ENCODE assay signal across 19 cellular contexts in the genomic region with DNA sequence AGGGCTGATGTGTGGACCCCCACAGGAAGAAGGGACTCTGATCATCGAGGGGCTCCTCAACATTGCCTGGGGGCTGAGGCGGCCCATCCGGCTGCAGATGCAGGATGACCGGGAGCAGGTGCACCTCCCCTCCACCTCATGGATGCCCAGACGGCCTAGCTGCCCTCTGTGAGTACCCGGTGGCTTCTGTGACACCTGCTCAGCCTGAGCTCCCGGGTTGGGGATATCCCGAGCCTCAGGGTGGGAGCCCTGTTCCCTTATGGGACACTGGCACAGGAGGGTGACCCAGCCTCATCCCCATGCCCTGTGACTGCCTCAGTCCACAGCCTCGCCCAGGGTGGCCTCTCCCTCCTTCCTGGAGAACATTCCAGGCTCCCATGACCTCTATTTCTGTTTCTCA. TPM values are rescaled to one million over a fixed set of nuclear protein-coding genes. Genes with fewer than 3 reads are reported as not detected.
DNase-seq lines count a peak whose midpoint lies in the region; ATAC-seq, FAIRE-seq and TF ChIP-seq lines count a peak whose summit lies in the region.
"Had no signal": no experiment of that assay in that cellular context is flagged by ENCODE, and none has a peak within 500 bp of the region (broad histone marks: within the 10 kb centered on the region; RNA-seq: fewer than 3 reads in every experiment).

No MANE protein-coding gene starts in this region.

- peak overlapping the region; percentile 100 for H3K27ac Mint-ChIP-seq in Calu3 (ENCODE audit: unreplicated experiment)
- H3K27ac Mint-ChIP-seq: activated CD8-positive, alpha-beta T cell treated with anti-CD3 and anti-CD28 coated beads, Interleukin-2, amount 10 ng/mL, durations not matched to agents 7 days and 5 days; endodermal cell had no signal

- H3K9me3 Mint-ChIP-seq in Calu3 (ENCODE audit: low read depth, unreplicated experiment): no peaks in the 10 kb centered on the region
- H3K9me3 Mint-ChIP-seq: endodermal cell had no signal

- H3K4me3 ChIP-seq in mammary epithelial cell (replicated peaks in 1 of 3; ENCODE audit: insufficient read depth in 1 of 3, low read depth in 2 of 3, low read length in 3 of 3) (no peak overlapping the region), liver (ENCODE audit: low read depth in 1 of 3, low read length in 3 of 3) (no peak overlapping the region), skeletal muscle tissue (ENCODE audit: low read length in 3 of 3) (peak overlapping the region in 1 of 3 donors; percentile 41)
- H3K4me3 ChIP-seq: SK-N-MC, smooth muscle cell had no signal

- DNase-seq in Calu3: no peak
- DNase-seq in mammary epithelial cell: no peak
- no peak for DNase-seq in GM12892 (ENCODE audit: insufficient read length)
- no peak for DNase-seq in NCI-H2029 (lab: John Stamatoyannopoulos, UW)
- no peak for DNase-seq in SHP77 (lab: John Stamatoyannopoulos, UW)
- DNase-seq: activated CD8-positive, alpha-beta T cell treated with anti-CD3 and anti-CD28 coated beads, Interleukin-2, amount 10 ng/mL, durations not matched to agents 7 days and 5 days; activated effector memory CD4-positive, alpha-beta T cell treated with Interleukin-2 at 50 U/mL for 16 hours; AML-193; DMS 273 treated with DMSO at 0.1 percent for 48 hours; islet precursor cell; NCI-H2029 treated with DMSO at 0.1 percent for 48 hours had no signal

- H3K4me1 ChIP-seq in mammary epithelial cell (ENCODE audit: insufficient read depth, low read length) (peaks cover 45% of the 10 kb centered on the region), liver (ENCODE audit: control insufficient read depth in 4 of 4, insufficient read depth in 4 of 4, low read length in 3 of 4) (peaks cover 27 to 40% (median 34%) of the 10 kb centered on the region in 4 donors), skeletal muscle tissue (ENCODE audit: control insufficient read depth in 3 of 3, insufficient read depth in 3 of 3, low read length in 3 of 3) (peaks cover 53 to 65% (median 58%) of the 10 kb centered on the region in 3 donors)

- no peaks in the 10 kb centered on the region for H3K27me3 ChIP-seq in mammary epithelial cell (ENCODE audit: insufficient read depth, low read length)
- H3K27me3 ChIP-seq in liver (ENCODE audit: control insufficient read depth in 4 of 4, insufficient read depth in 4 of 4, low read length in 3 of 4): no peaks in the 10 kb centered on the region
- no peaks in the 10 kb centered on the region for H3K27me3 ChIP-seq in skeletal muscle tissue (ENCODE audit: control insufficient read depth in 3 of 3, insufficient read depth in 3 of 3, low read length in 3 of 3)
- H3K27me3 ChIP-seq: brain microvascular endothelial cell had no signal

- no peak for FAIRE-seq in GM12892 (lab: Jason Lieb, UNC)
- FAIRE-seq: TTC549 had no signal

- intact Hi-C loops in Calu3 (cut with micrococcal nuclease; ENCODE audit: unreplicated experiment) (no loop called here), mammary epithelial cell (cut with micrococcal nuclease) (no loop called here)

- peaks cover 39% of the 10 kb centered on the region for H3K36me3 Mint-ChIP-seq in Calu3 (ENCODE audit: insufficient read depth, unreplicated experiment)

- H2AFZ ChIP-seq in mammary epithelial cell (ENCODE audit: low read depth, low read length): no peak overlapping the region

- H4K20me1 ChIP-seq in mammary epithelial cell (ENCODE audit: insufficient read depth, low read length): no peaks in the 10 kb centered on the region

- H3K4me3 Mint-ChIP-seq in Calu3 (ENCODE audit: low read depth, unreplicated experiment): peak overlapping the region; percentile 65
- H3K4me3 Mint-ChIP-seq: activated CD8-positive, alpha-beta T cell treated with anti-CD3 and anti-CD28 coated beads, Interleukin-2, amount 10 ng/mL, durations not matched to agents 7 days and 5 days; endodermal cell had no signal

- H3K27ac ChIP-seq in mammary epithelial cell (ENCODE audit: insufficient read depth, low read depth, low read length) (peak overlapping the region; percentile 95), liver (ENCODE audit: low read depth in 1 of 2, low read length in 2 of 2) (peak overlapping the region; percentile 91 to 94), skeletal muscle tissue (ENCODE audit: low read depth, low read length) (peak overlapping the region; percentile 81)
- H3K27ac ChIP-seq: SK-N-MC had no signal

- peak overlapping the region; percentile 74 for H3K4me2 ChIP-seq in mammary epithelial cell (ENCODE audit: insufficient read depth, low read depth, low read length)

- in situ Hi-C loops in mammary epithelial cell (cut with MboI; ENCODE audit: low sequenced_read_pairs in 2 of 2): no loop called here

- H3K9ac ChIP-seq in mammary epithelial cell (ENCODE audit: insufficient read depth, low read length): no peak overlapping the region
- H3K9ac ChIP-seq in liver (ENCODE audit: low read depth in 1 of 2, low read length in 2 of 2): no peak overlapping the region
- peak overlapping the region in 2 of 3 donors; percentile 17 to 75 for H3K9ac ChIP-seq in skeletal muscle tissue (ENCODE audit: low read depth in 1 of 3, low read length in 3 of 3)

- peaks cover 11% of the 10 kb centered on the region for H3K79me2 ChIP-seq in mammary epithelial cell (ENCODE audit: insufficient read depth, low read length)

- no peak for TF ChIP-seq RAD21 in liver (IDR thresholded peaks at IDR 0.05)

- BruUV-seq in Calu3 (replicated peaks; lab: Mats Ljungman, UMichigan) (no TSS peak), mammary epithelial cell (replicated peaks; lab: Mats Ljungman, UMichigan) (no TSS peak)

- no peak for TF ChIP-seq POLR2A in GM12892 (IDR thresholded peaks at IDR 0.05; ENCODE audit: low read depth, low read length)

- H3K9me3 ChIP-seq in mammary epithelial cell (replicated peaks; ENCODE audit: insufficient read depth, low read length) (no peaks in the 10 kb centered on the region), liver (ENCODE audit: control insufficient read depth in 4 of 4, low read length in 3 of 4) (no peaks in the 10 kb centered on the region), skeletal muscle tissue (ENCODE audit: control insufficient read depth in 3 of 3, low read length in 3 of 3) (no peaks in the 10 kb centered on the region)

- CTCF ChIA-PET in Calu3 (lab: Charles Lee) (interaction anchor here (2.3 to 4.7 kb wide), 2 partner anchors 19 to 49 kb away, joined by 7 to 28 read pairs; no protein-coding TSS in a partner anchor), mammary epithelial cell (lab: Charles Lee; ENCODE audit: low non-redundant PET) (no interaction called here)

- no peak for TF ChIP-seq CTCF in Calu3 (IDR thresholded peaks at IDR 0.05; ENCODE audit: unreplicated experiment)
- no peak for TF ChIP-seq CTCF in mammary epithelial cell (conservative IDR thresholded peaks at IDR 0.05 in 1 of 2, IDR thresholded peaks at IDR 0.05 in 1 of 2; ENCODE audit: extremely low read depth in 1 of 2, insufficient read depth in 1 of 2, low read depth in 1 of 2, low read length in 2 of 2)
- TF ChIP-seq CTCF in liver (IDR thresholded peaks at IDR 0.05; ENCODE audit: low read depth, low read length, missing input control): no peak

- no peak for ATAC-seq in HG02885 (IDR thresholded peaks at IDR 0.05; ENCODE audit: poor library complexity, unreplicated experiment)
- ATAC-seq: activated CD8-positive, alpha-beta T cell treated with anti-CD3 and anti-CD28 coated beads, Interleukin-2, amount 10 ng/mL, durations not matched to agents 7 days and 5 days had no signal

- H3K36me3 ChIP-seq in mammary epithelial cell (ENCODE audit: insufficient read depth, low read length) (no peaks in the 10 kb centered on the region), liver (ENCODE audit: control insufficient read depth in 4 of 4, insufficient read depth in 3 of 4, low read depth in 1 of 4, low read length in 3 of 4) (peaks cover 0 to under 1% (median 0%) of the 10 kb centered on the region in 4 donors), skeletal muscle tissue (ENCODE audit: control insufficient read depth in 3 of 3, insufficient read depth in 3 of 3, low read length in 3 of 3) (peaks cover 24 to 34% (median 30%) of the 10 kb centered on the region in 3 donors)
- H3K36me3 ChIP-seq: brain microvascular endothelial cell had no signal

- H3K27me3 Mint-ChIP-seq in Calu3 (ENCODE audit: unreplicated experiment): no peaks in the 10 kb centered on the region

- H3K4me1 Mint-ChIP-seq in Calu3 (ENCODE audit: low read depth, unreplicated experiment): peaks cover 59% of the 10 kb centered on the region

- dilution Hi-C loops in mammary epithelial cell (cut with HindIII; ENCODE audit: low sequenced_read_pairs): no loop called here

- 93% methylated on average over 7 of the region's 9 CpGs for WGBS in mammary epithelial cell (ENCODE audit: low coverage, missing lambda C conversion rate)
- 94% methylated on average over 9 of the region's 9 CpGs for WGBS in liver

TF ChIP-seq in liver, 16 proteins besides CTCF, POLR2A, EP300 and RAD21 (continues in another document):
- TF ChIP-seq YY1 (IDR thresholded peaks at IDR 0.05): no peak

RNA-seq across cellular contexts. Expression of gene DEPP1, which starts 3.9 kb away (rescaled TPM):
- 11.1 and 16.5 TPM in 2 replicates for total RNA-seq in Calu3 (2022)
- total RNA-seq in mammary epithelial cell: 10 to 100 TPM; 25.0 to 45.6 TPM
- polyA plus RNA-seq in mammary epithelial cell: 139 TPM
- 230 TPM for polyA minus RNA-seq in mammary epithelial cell
- 10 to 100 TPM; 10.7 to 33.4 TPM for total RNA-seq in liver
- 10 to 100 TPM; 33.5 to 79.3 TPM for polyA plus RNA-seq in liver
- 12.5 TPM for total RNA-seq in skeletal muscle tissue
- 4.2 TPM for polyA plus RNA-seq in GM12892 (2012; ENCODE audit: missing spikeins)
- total RNA-seq: activated CD8-positive, alpha-beta T cell treated with anti-CD3 and anti-CD28 coated beads, Interleukin-2, amount 10 ng/mL, durations not matched to agents 7 days and 5 days had no signal

RNA-seq across cellular contexts. Expression of gene ZNF22, which starts 18.2 kb away (rescaled TPM):
- 10.8 and 11.9 TPM in 2 replicates for total RNA-seq in Calu3 (2022)
- total RNA-seq in mammary epithelial cell: 1 to 10 TPM; 7.2 to 7.7 TPM
- polyA plus RNA-seq in mammary epithelial cell: 2.7 TPM
- 1.9 TPM for polyA minus RNA-seq in mammary epithelial cell
- 10 to 100 TPM; 19.3 to 22.6 TPM for total RNA-seq in liver
- 10 to 100 TPM; 10.3 to 21.3 TPM for polyA plus RNA-seq in liver
- total RNA-seq in skeletal muscle tissue: 25.6 TPM
- polyA plus RNA-seq in GM12892 (2012; ENCODE audit: missing spikeins): 34.9 TPM

RNA-seq across cellular contexts. Expression of gene RASSF4, which starts 22.9 kb away (rescaled TPM):
- total RNA-seq in Calu3 (2022): 2.2 and 2.4 TPM in 2 replicates
- 1 to 10 TPM; 1.4 to 4.0 TPM for total RNA-seq in mammary epithelial cell
- 3.4 TPM for polyA plus RNA-seq in mammary epithelial cell
- 8.9 TPM for polyA minus RNA-seq in mammary epithelial cell
- total RNA-seq in liver: 10 to 100 TPM in 1 of 2 donors, 1 to 10 TPM in 1; 8.2 to 26.9 TPM
- 10 to 100 TPM; 12.4 to 12.5 TPM for polyA plus RNA-seq in liver
- total RNA-seq in skeletal muscle tissue: 21.4 TPM
- polyA plus RNA-seq in GM12892 (2012; ENCODE audit: missing spikeins): 29.4 TPM

Comparison
In these comparisons a context has a peak if more than half of its experiments do, and no peak if none do; other contexts are left out.
1. H3K9ac ChIP-seq: peak in skeletal muscle tissue (2 of 3); none in mammary epithelial cell (single experiment) and liver (0 of 2).
2. Peak in every context shown above with its lines, with median percentiles within 50 percentile points of each other: H3K27ac ChIP-seq.